ENCODE assay signal across 8 cellular contexts in the genomic region with DNA sequence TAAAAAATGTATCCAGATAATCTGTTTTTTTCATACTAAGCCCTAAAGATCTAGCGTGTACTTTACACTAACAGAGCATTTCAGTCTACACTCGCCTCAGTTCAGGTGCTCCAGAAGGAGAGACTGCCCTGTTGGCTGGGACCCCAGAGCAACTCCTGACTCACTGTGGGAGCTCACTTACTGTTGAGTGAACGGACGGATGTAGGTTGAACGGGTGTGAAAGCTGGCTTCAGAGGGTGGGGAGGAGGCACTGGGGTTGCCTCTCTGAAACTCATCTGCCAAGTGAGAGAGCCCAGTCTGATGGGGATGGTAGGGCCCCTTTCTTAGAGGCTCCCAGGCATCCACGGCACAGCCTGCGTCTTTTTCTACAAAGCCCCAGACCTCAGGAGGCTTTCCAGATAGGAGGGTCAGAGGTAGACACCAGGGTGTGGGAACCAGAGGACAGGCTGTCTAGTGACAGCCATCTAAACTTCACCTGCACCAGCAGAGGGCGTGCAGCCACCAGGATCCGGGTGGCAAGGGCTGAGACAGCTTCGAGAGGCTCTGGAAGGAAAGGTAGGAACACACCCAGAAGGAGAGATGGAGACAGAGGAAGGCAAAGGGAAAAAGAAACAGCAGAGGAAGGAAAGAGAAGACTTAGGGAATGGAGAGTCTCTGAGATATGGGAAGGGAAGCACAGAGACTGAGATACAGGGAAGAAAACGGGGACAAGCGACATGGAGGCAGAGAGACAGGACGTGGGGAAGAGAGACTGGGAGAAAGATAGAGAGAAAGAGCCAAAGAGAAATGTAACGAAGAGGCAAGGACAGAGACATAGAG. TPM values are rescaled to one million over a fixed set of nuclear protein-coding genes. Genes with fewer than 3 reads are reported as not detected.
DNase-seq lines count a peak whose midpoint lies in the region; ATAC-seq and TF ChIP-seq lines count a peak whose summit lies in the region.

No MANE protein-coding gene starts in this region.

- H3K9me3 ChIP-seq in BE2C, result no peaks in the 10 kb centered on the region

- H3K4me1 Mint-ChIP-seq in MCF 10A (ENCODE audit: insufficient read depth, unreplicated experiment), result peaks cover 6% of the 10 kb centered on the region

- H3K4me3 Mint-ChIP-seq in MCF 10A (ENCODE audit: unreplicated experiment), result no peak overlapping the region

- no peaks in the 10 kb centered on the region for H3K36me3 Mint-ChIP-seq in MCF 10A (ENCODE audit: insufficient read depth, unreplicated experiment)

- no peak overlapping the region for H3K4me3 ChIP-seq in BE2C (ENCODE audit: low read depth, low read length)
- H3K4me3 ChIP-seq in WI38 (ENCODE audit: low read depth, low read length), result no peak overlapping the region

- no TSS peak for BruUV-seq in MCF 10A (replicated peaks; lab: Mats Ljungman, UMichigan)

- H3K36me3 ChIP-seq in BE2C, result no peaks in the 10 kb centered on the region

- peak; percentile 86 for DNase-seq in BE2C
- peak; percentile 89 for DNase-seq in GM20000 (ENCODE audit: low spot score)
- DNase-seq in NCI-H2196 (lab: John Stamatoyannopoulos, UW; ENCODE audit: unreplicated experiment), result peak; percentile 90
- peak; percentile 86 for DNase-seq in MCF 10A (ENCODE audit: unreplicated experiment)
- peak; percentile 62 for DNase-seq in iris pigment epithelial cell (ENCODE audit: low read depth)
- DNase-seq in stimulated activated CD4-positive, alpha-beta T cell treated with anti-CD3 and anti-CD28 coated beads, Interleukin-1b, Interleukin-23, amount 100 ng/mL, for 24 hours (ENCODE audit: low read depth in 4 of 4, low spot score in 1 of 4), result peak; percentile 37 to 68 (median 56)

- intact Hi-C loops in MCF 10A (cut with micrococcal nuclease), result loop anchor here (1.0 kb wide), 3 partner anchors 39 to 125 kb away; no protein-coding TSS in a partner anchor

- POLR2A ChIA-PET in MCF 10A (lab: Yijun Ruan, JAX), result interaction anchor here (0.7 to 1.7 kb wide), 5 partner anchors 17 to 112 kb away, joined by 3 to 7 read pairs (median 3); no protein-coding TSS in a partner anchor

- H3K27me3 ChIP-seq in BE2C, result peaks cover 19% of the 10 kb centered on the region

- H3K9me3 Mint-ChIP-seq in MCF 10A (ENCODE audit: unreplicated experiment), result no peaks in the 10 kb centered on the region

- ATAC-seq in GM21423 (IDR thresholded peaks at IDR 0.05; ENCODE audit: unreplicated experiment), result no peak

- H3K27ac Mint-ChIP-seq in MCF 10A (ENCODE audit: low read depth, unreplicated experiment), result no peak overlapping the region

- CTCF ChIA-PET in MCF 10A (lab: Yijun Ruan, JAX), result interaction anchor here (0.6 to 4.5 kb wide), 33 partner anchors 8 to 852 kb away, joined by 3 to 30 read pairs (median 4); a partner anchor contains a TSS

- TF ChIP-seq CTCF in BE2C (IDR thresholded peaks at IDR 0.05; ENCODE audit: low read depth, low read length), result peak; percentile 96
- peak; percentile 70 for TF ChIP-seq CTCF in GM20000 (IDR thresholded peaks at IDR 0.05; ENCODE audit: extremely low read depth, missing control alignments)
- peak; percentile 71 for TF ChIP-seq CTCF in WI38 (IDR thresholded peaks at IDR 0.05; ENCODE audit: low read depth, low read length)
- TF ChIP-seq CTCF in MCF 10A (IDR thresholded peaks at IDR 0.05; ENCODE audit: unreplicated experiment), result peak; percentile 92

- H3K4me1 ChIP-seq in BE2C, result no peaks in the 10 kb centered on the region

- H3K27me3 Mint-ChIP-seq in MCF 10A (ENCODE audit: insufficient read depth, unreplicated experiment), result peaks cover 23% of the 10 kb centered on the region

RNA-seq across cellular contexts. Expression of a gene that starts 3.7 kb away (rescaled TPM):
- not detected for polyA plus RNA-seq in BE2C (2012; ENCODE audit: insufficient read depth, insufficient read length, low read depth)
- not detected in 2 replicates for total RNA-seq in MCF 10A (2022)

RNA-seq across cellular contexts. Expression of a gene that starts 28.1 kb away (rescaled TPM):
- polyA plus RNA-seq in BE2C (2012; ENCODE audit: insufficient read depth, insufficient read length, low read depth), result not detected
- total RNA-seq in MCF 10A (2022), result 0.56 TPM in 1 of 2 replicates, not detected in the other

RNA-seq across cellular contexts. Expression of a gene that starts 29.6 kb away (rescaled TPM):
- polyA plus RNA-seq in BE2C (2012; ENCODE audit: insufficient read depth, insufficient read length, low read depth), result 2.3 TPM
- total RNA-seq in MCF 10A (2022), result 3.5 and 6.2 TPM in 2 replicates

RNA-seq across cellular contexts. Expression of a gene that starts 31.5 kb away (rescaled TPM):
- not detected for polyA plus RNA-seq in BE2C (2012; ENCODE audit: insufficient read depth, insufficient read length, low read depth)
- not detected in 2 replicates for total RNA-seq in MCF 10A (2022)

RNA-seq across cellular contexts. Expression of a gene that starts 33.4 kb away (rescaled TPM):
- polyA plus RNA-seq in BE2C (2012; ENCODE audit: insufficient read depth, insufficient read length, low read depth), result not detected
- total RNA-seq in MCF 10A (2022), result not detected in 2 replicates
